ENCODE assay signal across 4 cellular contexts in the genomic region with DNA sequence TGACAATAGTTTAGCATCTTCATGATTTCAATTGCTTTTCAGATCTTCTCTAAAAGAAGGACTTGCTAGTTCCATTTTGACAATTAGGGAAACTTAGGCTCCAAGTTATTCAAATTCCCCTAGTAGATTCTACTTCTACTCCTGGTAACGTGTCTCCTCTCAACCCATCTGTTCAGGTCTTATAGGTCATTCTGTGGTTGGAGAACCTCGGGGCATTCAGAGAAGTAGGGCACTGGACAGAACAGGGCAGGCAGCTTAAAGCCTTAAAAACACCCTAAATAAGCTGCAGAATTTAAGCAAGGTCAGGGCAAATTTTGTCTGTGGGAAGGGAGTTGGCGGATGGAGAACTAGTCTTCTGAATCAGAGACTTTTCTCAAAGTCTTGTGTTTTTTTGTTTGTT.
"Had no signal": no experiment of that assay in that cellular context is flagged by ENCODE, and none has a peak within 500 bp of the region (broad histone marks: within the 10 kb centered on the region; RNA-seq: fewer than 3 reads in every experiment).

No MANE protein-coding gene starts in this region.

- H3K27ac Mint-ChIP-seq: GM23338, H9, IgD-negative memory B cell had no signal

- H3K4me3 ChIP-seq: GM23338 had no signal

- DNase-seq: H9, HCEC 1CT had no signal

- H3K4me3 Mint-ChIP-seq: GM23338, H9, IgD-negative memory B cell had no signal

- H3K9me3 Mint-ChIP-seq: GM23338 had no signal
